In genomic region chr5:172029876-172030275, GRCh38 we compare ENCODE assay signal across 23 cellular contexts.
"Had no signal": no experiment of that assay in that cellular context is flagged by ENCODE, and none has a peak within 500 bp of the region (broad histone marks: within the 10 kb centered on the region; RNA-seq: fewer than 3 reads in every experiment).

No MANE protein-coding gene starts in this region.

- H3K4me1 ChIP-seq: colonic mucosa, esophagus muscularis mucosa, foreskin keratinocyte, gastrocnemius medialis, gastroesophageal sphincter, heart left ventricle had no signal

- H3K27ac ChIP-seq: colonic mucosa, coronary artery, dorsolateral prefrontal cortex, epithelial cell of prostate, esophagus muscularis mucosa, esophagus squamous epithelium, foreskin keratinocyte, gastrocnemius medialis, gastroesophageal sphincter, heart left ventricle, heart right ventricle had no signal

- H3K9me3 ChIP-seq: colonic mucosa, esophagus muscularis mucosa, gastrocnemius medialis, gastroesophageal sphincter, heart left ventricle had no signal

- H3K27me3 ChIP-seq: colonic mucosa, dorsolateral prefrontal cortex, esophagus muscularis mucosa, esophagus squamous epithelium, foreskin keratinocyte, gastrocnemius medialis, gastroesophageal sphincter, heart left ventricle, heart right ventricle had no signal

- H3K36me3 ChIP-seq: colonic mucosa, esophagus muscularis mucosa, esophagus squamous epithelium, gastrocnemius medialis, gastroesophageal sphincter, heart left ventricle, heart right ventricle had no signal

- H3K4me3 ChIP-seq: colonic mucosa, coronary artery, dorsolateral prefrontal cortex, esophagus muscularis mucosa, esophagus squamous epithelium, gastrocnemius medialis, gastroesophageal sphincter, heart left ventricle, heart right ventricle had no signal

- DNase-seq: colonic mucosa; cortex of kidney; dermis blood vessel endothelial cell; dorsolateral prefrontal cortex; effector CD4-positive, alpha-beta T cell; effector CD8-positive, alpha-beta T cell; effector memory CD4-positive, alpha-beta T cell; effector memory CD8-positive, alpha-beta T cell; endodermal cell; erythroblast; esophagus squamous epithelium; foreskin fibroblast; foreskin keratinocyte; foreskin melanocyte; gastrocnemius medialis; glutamatergic neuron; head of caudate nucleus; heart left ventricle; heart right ventricle had no signal
